Comparison of ENCODE assay signal across 9 cellular contexts in the genomic region with DNA sequence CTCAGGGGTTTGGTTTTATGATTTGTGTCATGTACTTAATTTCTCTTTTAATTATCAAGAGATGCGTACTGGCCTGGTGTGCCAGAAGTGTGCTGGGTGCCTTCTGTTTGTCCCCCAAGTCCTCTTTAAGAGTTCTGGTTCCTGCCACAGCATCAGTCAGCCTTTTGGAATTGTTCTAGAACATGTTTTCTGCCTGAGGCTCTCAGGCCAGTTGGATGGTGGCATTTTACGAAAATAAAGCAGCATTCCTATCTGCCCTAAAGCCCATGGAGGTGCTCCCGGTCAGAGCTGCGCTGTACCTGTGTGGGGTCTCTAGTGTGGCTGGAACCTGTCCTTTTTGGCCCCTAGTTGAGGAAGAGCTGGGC. TPM values are rescaled to one million over a fixed set of nuclear protein-coding genes. Genes with fewer than 3 reads are reported as not detected.
A peak's percentile ranks its signal among the peaks of the same experiment; 100 is the strongest.
DNase-seq lines count a peak whose midpoint lies in the region; ATAC-seq and TF ChIP-seq lines count a peak whose summit lies in the region.
"Had no signal": no experiment of that assay in that cellular context is flagged by ENCODE, and none has a peak within 500 bp of the region (broad histone marks: within the 10 kb centered on the region; RNA-seq: fewer than 3 reads in every experiment).

No MANE protein-coding gene starts in this region.

- H3K27me3 ChIP-seq in Caco-2 (replicated peaks; ENCODE audit: control insufficient read depth, insufficient read depth, low read length) (no peaks in the 10 kb centered on the region), fibroblast of lung (ENCODE audit: control insufficient read depth, insufficient read depth, low read length) (no peaks in the 10 kb centered on the region)

- H3K4me1 Mint-ChIP-seq in Caco-2 (ENCODE audit: low read depth, unreplicated experiment), result peaks cover 62% of the 10 kb centered on the region
- peaks cover 83 to 91% (median 88%) of the 10 kb centered on the region in 3 donors for H3K4me1 Mint-ChIP-seq in T-cell
- H3K4me1 Mint-ChIP-seq in progenitor cell of endocrine pancreas (ENCODE audit: low read depth), result peaks cover 49% of the 10 kb centered on the region

- H3K27ac Mint-ChIP-seq in Caco-2 (ENCODE audit: unreplicated experiment), result peak overlapping the region; percentile 96
- peak overlapping the region; percentile 93 to 100 for H3K27ac Mint-ChIP-seq in T-cell
- peak overlapping the region; percentile 88 for H3K27ac Mint-ChIP-seq in progenitor cell of endocrine pancreas

- no peak overlapping the region for H2AFZ ChIP-seq in fibroblast of lung (ENCODE audit: low read length)

- peak overlapping the region; percentile 90 for H3K27ac ChIP-seq in fibroblast of lung (ENCODE audit: insufficient read depth, low read length)

- ATAC-seq in T-cell (replicated peaks in 1 of 4) (no peak), GM18517 (IDR thresholded peaks at IDR 0.05; ENCODE audit: unreplicated experiment) (no peak)

- POLR2A ChIA-PET in Caco-2 (lab: Charles Lee), result interaction anchor here (1.0 kb wide), 1 partner anchor 75 kb away, joined by 3 read pairs; no protein-coding TSS in a partner anchor
- POLR2A ChIA-PET in T-cell (lab: Charles Lee), result no interaction called here

- no peak for DNase-seq in Caco-2
- no peak for DNase-seq in T-cell
- no peak for DNase-seq in fibroblast of lung (ENCODE audit: low read depth in 2 of 2)
- no peak for DNase-seq in progenitor cell of endocrine pancreas (ENCODE audit: low spot score, unreplicated experiment)
- no peak for DNase-seq in glomerular visceral epithelial cell (ENCODE audit: extremely low spot score)
- DNase-seq in NCI-H82 (lab: John Stamatoyannopoulos, UW), result no peak
- DNase-seq in H4 (ENCODE audit: low spot score), result no peak
- DNase-seq: GOT3 had no signal

- peaks cover 81% of the 10 kb centered on the region for H3K79me2 ChIP-seq in fibroblast of lung (ENCODE audit: control insufficient read depth, insufficient read depth, low read length)

- H4K20me1 ChIP-seq in fibroblast of lung (ENCODE audit: control insufficient read depth, extremely low read depth, insufficient read depth, low read length), result no peaks in the 10 kb centered on the region

- H3K9ac ChIP-seq in fibroblast of lung (ENCODE audit: insufficient read depth, low read length), result peak overlapping the region; percentile 50

- peaks cover 73% of the 10 kb centered on the region for H3K36me3 Mint-ChIP-seq in Caco-2 (ENCODE audit: insufficient read depth, unreplicated experiment)
- H3K36me3 Mint-ChIP-seq in T-cell, result peaks cover 16% of the 10 kb centered on the region
- H3K36me3 Mint-ChIP-seq in progenitor cell of endocrine pancreas (ENCODE audit: insufficient read depth), result peaks cover 9% of the 10 kb centered on the region

- peak overlapping the region; percentile 33 for H3K4me2 ChIP-seq in fibroblast of lung (ENCODE audit: extremely low read depth, insufficient read depth, low read length)

- intact Hi-C loops in Caco-2 (cut with micrococcal nuclease; ENCODE audit: unreplicated experiment), result no loop called here

- H3K4me3 Mint-ChIP-seq in Caco-2 (ENCODE audit: unreplicated experiment) (no peak overlapping the region), T-cell (peak overlapping the region; percentile 80 to 97 (median 84)), progenitor cell of endocrine pancreas (ENCODE audit: low read depth) (no peak overlapping the region)

- H3K36me3 ChIP-seq in Caco-2 (ENCODE audit: control insufficient read depth, insufficient read depth, low read length), result peaks cover 6% of the 10 kb centered on the region
- H3K36me3 ChIP-seq in fibroblast of lung (ENCODE audit: control insufficient read depth, insufficient read depth, low read length), result peaks cover 11% of the 10 kb centered on the region

- TF ChIP-seq CTCF in Caco-2 (IDR thresholded peaks at IDR 0.05; ENCODE audit: insufficient read depth in 1 of 2, low read depth in 1 of 2, low read length in 1 of 2, severe bottlenecking in 1 of 2, unreplicated experiment in 1 of 2), result no peak
- TF ChIP-seq CTCF in fibroblast of lung (conservative IDR thresholded peaks at IDR 0.05 in 1 of 2, IDR thresholded peaks at IDR 0.05 in 1 of 2; ENCODE audit: low read depth in 1 of 2, low read length in 2 of 2), result no peak
- no peak for TF ChIP-seq CTCF in progenitor cell of endocrine pancreas (IDR thresholded peaks at IDR 0.05; ENCODE audit: unreplicated experiment)

- H3K27me3 Mint-ChIP-seq in Caco-2 (ENCODE audit: insufficient read depth, unreplicated experiment) (no peaks in the 10 kb centered on the region), T-cell (no peaks in the 10 kb centered on the region), progenitor cell of endocrine pancreas (no peaks in the 10 kb centered on the region)

- H3K4me3 ChIP-seq in Caco-2 (ENCODE audit: low read depth, low read length), result no peak overlapping the region
- H3K4me3 ChIP-seq in fibroblast of lung (replicated peaks in 1 of 4; ENCODE audit: control extremely low read depth in 1 of 4, insufficient read depth in 1 of 4, low read depth in 3 of 4, low read length in 4 of 4), result no peak overlapping the region

- CTCF ChIA-PET in Caco-2 (lab: Charles Lee) (no interaction called here), T-cell (lab: Charles Lee) (no interaction called here)

- H3K9me3 ChIP-seq in Caco-2 (no peaks in the 10 kb centered on the region), fibroblast of lung (ENCODE audit: control insufficient read depth, insufficient read depth, low read depth, low read length) (no peaks in the 10 kb centered on the region)

- H3K4me1 ChIP-seq in Caco-2 (peaks cover 51% of the 10 kb centered on the region), fibroblast of lung (ENCODE audit: control insufficient read depth, extremely low read depth, insufficient read depth, low read length) (peaks cover 62% of the 10 kb centered on the region)

- BruUV-seq in Caco-2 (replicated peaks; lab: Mats Ljungman, UMichigan), result no TSS peak

- peaks cover 9% of the 10 kb centered on the region for H3K9me3 Mint-ChIP-seq in Caco-2 (ENCODE audit: unreplicated experiment)
- H3K9me3 Mint-ChIP-seq in T-cell, result no peaks in the 10 kb centered on the region
- no peaks in the 10 kb centered on the region for H3K9me3 Mint-ChIP-seq in progenitor cell of endocrine pancreas (ENCODE audit: low read depth)

RNA-seq across cellular contexts. Expression of gene TSSK6, which starts 54.1 kb away (rescaled TPM):
- total RNA-seq in Caco-2 (2022), result 3.1 and 3.8 TPM in 2 replicates
- 10 to 100 TPM in 3 of 5 donors, 1 to 10 TPM in 2; 3.9 to 13.0 (median 11.0) TPM for total RNA-seq in T-cell
- 3.1 and 5.8 TPM in 2 replicates for total RNA-seq in fibroblast of lung
- polyA plus RNA-seq in fibroblast of lung, result 0.32 and 0.47 TPM in 2 replicates
- 0.92 and 0.96 TPM in 2 replicates for polyA plus RNA-seq in fibroblast of lung (2012)
- 0.27 TPM in 1 of 2 replicates, not detected in the other for polyA minus RNA-seq in fibroblast of lung (ENCODE audit: low replicate concordance)
- total RNA-seq in progenitor cell of endocrine pancreas, result 2.7 and 3.3 TPM in 2 replicates
- 0.54 and 1.3 TPM in 2 replicates for total RNA-seq in H4 (2014; rRNA removed; shearing (Covaris generic))

RNA-seq across cellular contexts. Expression of gene NDUFA13, which starts 54.7 kb away (rescaled TPM):
- total RNA-seq in Caco-2 (2022), result 345 and 355 TPM in 2 replicates
- total RNA-seq in T-cell, result 100 to 1,000 TPM; 188 to 235 (median 233) TPM
- total RNA-seq in fibroblast of lung, result 215 and 221 TPM in 2 replicates
- polyA plus RNA-seq in fibroblast of lung, result 306 and 472 TPM in 2 replicates
- 534 and 556 TPM in 2 replicates for polyA plus RNA-seq in fibroblast of lung (2012)
- polyA minus RNA-seq in fibroblast of lung (ENCODE audit: low replicate concordance), result 197 and 217 TPM in 2 replicates
- total RNA-seq in progenitor cell of endocrine pancreas, result 346 and 347 TPM in 2 replicates
- total RNA-seq in H4 (2014; rRNA removed; shearing (Covaris generic)), result 76.8 and 89.2 TPM in 2 replicates

RNA-seq across cellular contexts. Expression of gene GATAD2A, which starts 55.8 kb away (rescaled TPM):
- total RNA-seq in Caco-2 (2022), result 118 and 126 TPM in 2 replicates
- total RNA-seq in T-cell, result 100 to 1,000 TPM; 114 to 144 (median 133) TPM
- 28.8 and 31.7 TPM in 2 replicates for total RNA-seq in fibroblast of lung
- 63.5 and 77.2 TPM in 2 replicates for polyA plus RNA-seq in fibroblast of lung
- 53.2 and 57.9 TPM in 2 replicates for polyA plus RNA-seq in fibroblast of lung (2012)
- 21.8 and 31.1 TPM in 2 replicates for polyA minus RNA-seq in fibroblast of lung (ENCODE audit: low replicate concordance)
- 91.0 and 98.7 TPM in 2 replicates for total RNA-seq in progenitor cell of endocrine pancreas
- total RNA-seq in H4 (2014; rRNA removed; shearing (Covaris generic)), result 10.9 and 30.5 TPM in 2 replicates

Comparison
In these comparisons a context has a peak if more than half of its experiments do, and no peak if none do; other contexts are left out.
1. H3K4me3 Mint-ChIP-seq: peak in T-cell (3 of 3); none in Caco-2 (single experiment) and progenitor cell of endocrine pancreas (single experiment).
2. Peak in every context shown above with its lines, with median percentiles within 50 percentile points of each other: H3K27ac Mint-ChIP-seq.